ENCODE assay signal across 14 cellular contexts in genomic region chr22:42643632-42644421, GRCh38. TPM values are rescaled to one million over a fixed set of nuclear protein-coding genes. Genes with fewer than 3 reads are reported as not detected.
DNase-seq lines count a peak whose midpoint lies in the region; ATAC-seq and TF ChIP-seq lines count a peak whose summit lies in the region.
"Had no signal": no experiment of that assay in that cellular context is flagged by ENCODE, and none has a peak within 500 bp of the region (broad histone marks: within the 10 kb centered on the region; RNA-seq: fewer than 3 reads in every experiment).

No MANE protein-coding gene starts in this region.

- H3K4me1 ChIP-seq in CD4-positive, alpha-beta memory T cell (ENCODE audit: insufficient read depth, low read length): peaks cover 46% of the 10 kb centered on the region
- H3K4me1 ChIP-seq in right cardiac atrium (ENCODE audit: control insufficient read depth, insufficient read depth, low read length) (peaks cover 36% of the 10 kb centered on the region), gastrocnemius medialis (peaks cover 67 to 69% of the 10 kb centered on the region in 2 donors)

- no peak for DNase-seq in CD4-positive, alpha-beta memory T cell
- DNase-seq in WTC11 (ENCODE audit: low spot score): no peak
- peak in 2 of 3 donors; percentile 37 to 64 for DNase-seq in right cardiac atrium
- DNase-seq in gastrocnemius medialis: no peak
- DNase-seq in DMS114 treated with DMSO at 0.1 percent for 48 hours (lab: John Stamatoyannopoulos, UW; ENCODE audit: unreplicated experiment): no peak
- no peak for DNase-seq in posterior cingulate gyrus
- DNase-seq in HT-29 (ENCODE audit: low spot score): no peak
- DNase-seq in NOMO-1 (lab: John Stamatoyannopoulos, UW; ENCODE audit: unreplicated experiment in 2 of 2): no peak
- DNase-seq: activated T-cell treated with anti-CD3 and anti-CD28 coated beads for 4 hours, colonic mucosa, head of caudate nucleus, NCI-H1417 treated with DMSO at 0.1 percent for 48 hours had no signal

- CTCF ChIA-PET in CD4-positive, alpha-beta memory T cell (lab: Charles Lee; ENCODE audit: partially characterized antibody): interaction anchor here (1.4 to 1.5 kb wide), 2 partner anchors 17 to 23 kb away, joined by 5 read pairs; no protein-coding TSS in a partner anchor
- CTCF ChIA-PET in WTC11 (lab: Charles Lee): interaction anchor here (0.6 to 0.9 kb wide), 4 partner anchors 14 to 22 kb away, joined by 3 to 5 read pairs (median 3); no protein-coding TSS in a partner anchor

- ATAC-seq in WTC11 (no peak), right cardiac atrium (no peak), gastrocnemius medialis (no peak)

- H3K4me3 ChIP-seq in CD4-positive, alpha-beta memory T cell (ENCODE audit: low read length in 2 of 2): no peak overlapping the region
- H3K4me3 ChIP-seq in right cardiac atrium (ENCODE audit: low read length) (no peak overlapping the region), gastrocnemius medialis (peak overlapping the region in 1 of 4 donors; percentile 49)
- H3K4me3 ChIP-seq: colonic mucosa had no signal

- H3K4me3 Mint-ChIP-seq in CD4-positive, alpha-beta memory T cell: peak overlapping the region in 1 of 8 donors; percentile 26
- no peak overlapping the region for H3K4me3 Mint-ChIP-seq in WTC11

- TF ChIP-seq CTCF in WTC11 (IDR thresholded peaks at IDR 0.05): no peak
- TF ChIP-seq CTCF in gastrocnemius medialis (IDR thresholded peaks at IDR 0.05 in 4 of 5, conservative IDR thresholded peaks at IDR 0.05 in 1 of 5): no peak

- H3K9me3 ChIP-seq in CD4-positive, alpha-beta memory T cell (ENCODE audit: control insufficient read depth in 1 of 2, low read length in 2 of 2): no peaks in the 10 kb centered on the region
- H3K9me3 ChIP-seq in right cardiac atrium (ENCODE audit: control insufficient read depth, low read length) (no peaks in the 10 kb centered on the region), gastrocnemius medialis (no peaks in the 10 kb centered on the region)
- H3K9me3 ChIP-seq: colonic mucosa had no signal

- POLR2A ChIA-PET in CD4-positive, alpha-beta memory T cell (lab: Charles Lee; ENCODE audit: partially characterized antibody): interaction anchor here (0.9 to 1.0 kb wide), 2 partner anchors 10 to 90 kb away, joined by 3 to 4 read pairs; partner anchors contain the start of gene SERHL2
- POLR2A ChIA-PET in WTC11 (lab: Charles Lee): no interaction called here

- no peak overlapping the region for H3K27ac ChIP-seq in CD4-positive, alpha-beta memory T cell (ENCODE audit: low read depth, low read length)
- H3K27ac ChIP-seq in right cardiac atrium (ENCODE audit: low read length) (peak overlapping the region; percentile 91), gastrocnemius medialis (peak overlapping the region; percentile 92 to 99 (median 98))

- intact Hi-C loops in CD4-positive, alpha-beta memory T cell (cut with micrococcal nuclease): no loop called here
- intact Hi-C loops in right cardiac atrium (cut with DNase I) (no loop called here), gastrocnemius medialis (cut with DNase I; ENCODE audit: low total_unique reads) (no loop called here), posterior cingulate gyrus (cut with DNase I) (no loop called here)

- H3K36me3 Mint-ChIP-seq in CD4-positive, alpha-beta memory T cell: peaks cover 0 to 2% of the 10 kb centered on the region in 2 donors
- H3K36me3 Mint-ChIP-seq in WTC11: no peaks in the 10 kb centered on the region

- in situ Hi-C loops in gastrocnemius medialis (cut with MboI; ENCODE audit: low sequenced_read_pairs in 4 of 4): no loop called here

- H3K36me3 ChIP-seq in CD4-positive, alpha-beta memory T cell (ENCODE audit: insufficient read depth, low read length): no peaks in the 10 kb centered on the region
- H3K36me3 ChIP-seq in gastrocnemius medialis: no peaks in the 10 kb centered on the region
- H3K36me3 ChIP-seq: colonic mucosa had no signal

- WGBS in right cardiac atrium: 68% methylated on average over 14 of the region's 14 CpGs

- TF ChIP-seq POLR2A in gastrocnemius medialis (IDR thresholded peaks at IDR 0.05): no peak

- H3K4me1 Mint-ChIP-seq in CD4-positive, alpha-beta memory T cell: peaks cover 18 to 46% (median 32%) of the 10 kb centered on the region in 4 donors
- H3K4me1 Mint-ChIP-seq in WTC11: peaks cover 29% of the 10 kb centered on the region

- no peaks in the 10 kb centered on the region for H3K27me3 ChIP-seq in CD4-positive, alpha-beta memory T cell (ENCODE audit: insufficient read depth, low read length)
- no peaks in the 10 kb centered on the region for H3K27me3 ChIP-seq in right cardiac atrium (ENCODE audit: control insufficient read depth, insufficient read depth)
- H3K27me3 ChIP-seq in gastrocnemius medialis: no peaks in the 10 kb centered on the region
- H3K27me3 ChIP-seq: colonic mucosa had no signal

- peak overlapping the region in 5 of 7 donors; percentile 5 to 92 (median 44) for H3K27ac Mint-ChIP-seq in CD4-positive, alpha-beta memory T cell
- peak overlapping the region; percentile 92; the same call in 1 of the 2 replicates for H3K27ac Mint-ChIP-seq in WTC11

- no peaks in the 10 kb centered on the region for H3K27me3 Mint-ChIP-seq in CD4-positive, alpha-beta memory T cell
- H3K27me3 Mint-ChIP-seq in WTC11 (ENCODE audit: low read depth): no peaks in the 10 kb centered on the region; the same call in 1 of the 2 replicates

- H3K9me3 Mint-ChIP-seq in CD4-positive, alpha-beta memory T cell: peaks cover 0 to 2% (median 0%) of the 10 kb centered on the region in 8 donors
- no peaks in the 10 kb centered on the region for H3K9me3 Mint-ChIP-seq in WTC11

TF ChIP-seq in WTC11, 78 proteins besides CTCF, POLR2A, EP300 and RAD21 (continues in another document):
- TF ChIP-seq ZNF671 (CRISPR knock-in tag; IDR thresholded peaks at IDR 0.05) (no peak), NR3C1 (CRISPR knock-in tag; conservative IDR thresholded peaks at IDR 0.05; ENCODE audit: low read depth) (no peak), FOXJ3 (CRISPR knock-in tag; IDR thresholded peaks at IDR 0.05; ENCODE audit: borderline replicate concordance) (no peak), NFE2L1 (CRISPR knock-in tag; IDR thresholded peaks at IDR 0.05) (no peak), SMAD3 (CRISPR knock-in tag; IDR thresholded peaks at IDR 0.05; ENCODE audit: borderline replicate concordance) (no peak), TEAD1 (CRISPR knock-in tag; IDR thresholded peaks at IDR 0.05) (no peak), RELA (CRISPR knock-in tag; IDR thresholded peaks at IDR 0.05; ENCODE audit: borderline replicate concordance) (no peak), ZNF317 (CRISPR knock-in tag; IDR thresholded peaks at IDR 0.05; ENCODE audit: borderline replicate concordance, low read depth) (no peak), ZBTB21 (CRISPR knock-in tag; IDR thresholded peaks at IDR 0.05; ENCODE audit: borderline replicate concordance) (no peak), ZNF396 (CRISPR knock-in tag; IDR thresholded peaks at IDR 0.05; ENCODE audit: borderline replicate concordance) (no peak)
- TF ChIP-seq, protein P1, sequence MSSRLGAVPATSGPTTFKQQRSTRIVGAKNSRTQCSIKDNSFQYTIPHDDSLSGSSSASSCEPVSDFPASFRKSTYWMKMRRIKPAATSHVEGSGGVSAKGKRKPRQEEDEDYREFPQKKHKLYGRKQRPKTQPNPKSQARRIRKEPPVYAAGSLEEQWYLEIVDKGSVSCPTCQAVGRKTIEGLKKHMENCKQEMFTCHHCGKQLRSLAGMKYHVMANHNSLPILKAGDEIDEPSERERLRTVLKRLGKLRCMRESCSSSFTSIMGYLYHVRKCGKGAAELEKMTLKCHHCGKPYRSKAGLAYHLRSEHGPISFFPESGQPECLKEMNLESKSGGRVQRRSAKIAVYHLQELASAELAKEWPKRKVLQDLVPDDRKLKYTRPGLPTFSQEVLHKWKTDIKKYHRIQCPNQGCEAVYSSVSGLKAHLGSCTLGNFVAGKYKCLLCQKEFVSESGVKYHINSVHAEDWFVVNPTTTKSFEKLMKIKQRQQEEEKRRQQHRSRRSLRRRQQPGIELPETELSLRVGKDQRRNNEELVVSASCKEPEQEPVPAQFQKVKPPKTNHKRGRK (CRISPR knock-in tag; IDR thresholded peaks at IDR 0.05; ENCODE audit: borderline replicate concordance): no peak
- TF ChIP-seq, protein P2, sequence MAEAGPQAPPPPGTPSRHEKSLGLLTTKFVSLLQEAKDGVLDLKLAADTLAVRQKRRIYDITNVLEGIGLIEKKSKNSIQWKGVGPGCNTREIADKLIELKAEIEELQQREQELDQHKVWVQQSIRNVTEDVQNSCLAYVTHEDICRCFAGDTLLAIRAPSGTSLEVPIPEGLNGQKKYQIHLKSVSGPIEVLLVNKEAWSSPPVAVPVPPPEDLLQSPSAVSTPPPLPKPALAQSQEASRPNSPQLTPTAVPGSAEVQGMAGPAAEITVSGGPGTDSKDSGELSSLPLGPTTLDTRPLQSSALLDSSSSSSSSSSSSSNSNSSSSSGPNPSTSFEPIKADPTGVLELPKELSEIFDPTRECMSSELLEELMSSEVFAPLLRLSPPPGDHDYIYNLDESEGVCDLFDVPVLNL (CRISPR knock-in tag; IDR thresholded peaks at IDR 0.05; ENCODE audit: borderline replicate concordance, low read depth): no peak

RNA-seq across cellular contexts. Expression of gene ATP5MGL, which starts 3.4 kb away (rescaled TPM):
- 1 to 10 TPM; 1.9 to 2.1 TPM for total RNA-seq in CD4-positive, alpha-beta memory T cell
- under 1 TPM in 1 of 2 donors, not detected in 1; 0.78 TPM for polyA plus RNA-seq in CD4-positive, alpha-beta memory T cell
- 0.23 to 0.74 TPM (median 0.25 TPM) in 3 replicates for total RNA-seq in WTC11 (2021)
- total RNA-seq in right cardiac atrium: 1 to 10 TPM in 1 of 4 donors, under 1 TPM in 2, not detected in 1; 0.40 to 1.1 (median 0.47) TPM
- polyA plus RNA-seq in right cardiac atrium: 0.16 TPM
- total RNA-seq in gastrocnemius medialis: not detected
- total RNA-seq in HT-29 (2014; rRNA removed; shearing (Covaris generic)): not detected in 2 replicates
- polyA plus RNA-seq: BJ, neural cell had no signal

RNA-seq across cellular contexts. Expression of gene CYB5R3, which starts 5.4 kb away (rescaled TPM):
- 10 to 100 TPM; 42.7 to 43.2 TPM for total RNA-seq in CD4-positive, alpha-beta memory T cell
- 10 to 100 TPM; 46.4 to 91.1 TPM for polyA plus RNA-seq in CD4-positive, alpha-beta memory T cell
- 85.4 to 98.7 TPM (median 93.9 TPM) in 3 replicates for total RNA-seq in WTC11 (2021)
- 100 to 1,000 TPM; 343 to 487 (median 377) TPM for total RNA-seq in right cardiac atrium
- 322 TPM for polyA plus RNA-seq in right cardiac atrium
- total RNA-seq in gastrocnemius medialis: 100 to 1,000 TPM in 2 of 4 donors, 10 to 100 TPM in 2; 44.3 to 163 (median 105) TPM
- total RNA-seq in HT-29 (2014; rRNA removed; shearing (Covaris generic)): 80.5 and 87.8 TPM in 2 replicates

RNA-seq across cellular contexts. Expression of gene POLDIP3, which starts 29.1 kb away (rescaled TPM):
- total RNA-seq in CD4-positive, alpha-beta memory T cell: 10 to 100 TPM; 80.6 to 82.3 TPM
- polyA plus RNA-seq in CD4-positive, alpha-beta memory T cell: 10 to 100 TPM; 66.1 to 74.9 TPM
- total RNA-seq in WTC11 (2021): 73.2 to 88.7 TPM (median 82.1 TPM) in 3 replicates
- total RNA-seq in right cardiac atrium: 10 to 100 TPM; 33.2 to 44.7 (median 38.7) TPM
- 20.8 TPM for polyA plus RNA-seq in right cardiac atrium
- 10 to 100 TPM; 19.7 to 28.7 (median 23.0) TPM for total RNA-seq in gastrocnemius medialis
- 30.2 and 33.7 TPM in 2 replicates for total RNA-seq in HT-29 (2014; rRNA removed; shearing (Covaris generic))

Comparison
In these comparisons a context has a peak if more than half of its experiments do, and no peak if none do; other contexts are left out.
1. DNase-seq: peak in right cardiac atrium (2 of 3); none in CD4-positive, alpha-beta memory T cell (0 of 5), WTC11 (single experiment), gastrocnemius medialis (0 of 2), DMS114 treated with DMSO at 0.1 percent for 48 hours (single experiment), posterior cingulate gyrus (0 of 10), HT-29 (single experiment) and NOMO-1 (0 of 2).